Comparison of ENCODE assay signal across 19 cellular contexts in the genomic region with DNA sequence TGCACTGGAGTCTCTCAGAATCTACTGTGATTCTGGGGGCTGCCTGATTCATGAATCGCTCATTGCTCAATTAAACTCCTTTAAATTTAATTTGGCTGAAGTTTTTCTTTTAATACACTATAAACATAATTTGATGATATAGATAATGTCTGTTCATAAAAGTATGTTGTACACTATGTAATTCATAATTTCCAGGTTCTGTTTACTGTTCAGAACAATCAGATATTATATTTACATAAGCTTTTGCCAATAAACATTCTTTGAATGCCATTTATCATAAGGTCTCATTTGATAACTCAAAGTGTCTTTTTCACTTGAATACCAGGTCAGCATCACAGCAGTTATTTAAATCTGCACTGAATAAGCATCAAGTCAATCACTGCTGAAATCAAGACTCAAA. TPM values are rescaled to one million over a fixed set of nuclear protein-coding genes. Genes with fewer than 3 reads are reported as not detected.
DNase-seq lines count a peak whose midpoint lies in the region; ATAC-seq and TF ChIP-seq lines count a peak whose summit lies in the region.
"Had no signal": no experiment of that assay in that cellular context is flagged by ENCODE, and none has a peak within 500 bp of the region (broad histone marks: within the 10 kb centered on the region; RNA-seq: fewer than 3 reads in every experiment).

No MANE protein-coding gene starts in this region.

- no peak for TF ChIP-seq RAD21 in SK-N-SH (IDR thresholded peaks at IDR 0.05; ENCODE audit: low read length)

- H3K4me3 ChIP-seq in SK-N-SH (ENCODE audit: low read depth in 2 of 2, low read length in 1 of 2), result no peak overlapping the region
- no peak overlapping the region for H3K4me3 ChIP-seq in HEK293 (ENCODE audit: low read depth, low read length)
- H3K4me3 ChIP-seq in PC-3 (ENCODE audit: low read length), result no peak overlapping the region
- H3K4me3 ChIP-seq in endodermal cell (ENCODE audit: low read length), result peak overlapping the region; percentile 64
- H3K4me3 ChIP-seq: BLaER1 had no signal

- H3K9me2 ChIP-seq in SK-N-SH, result no peaks in the 10 kb centered on the region
- no peaks in the 10 kb centered on the region for H3K9me2 ChIP-seq in PC-3 (replicated peaks; ENCODE audit: low read length)

- intact Hi-C loops in PC-3 (cut with micrococcal nuclease), result no loop called here

- H3K36me3 ChIP-seq in SK-N-SH (replicated peaks in 1 of 2; ENCODE audit: control insufficient read depth in 1 of 2, insufficient read depth in 2 of 2, low read length in 1 of 2), result no peaks in the 10 kb centered on the region
- no peaks in the 10 kb centered on the region for H3K36me3 ChIP-seq in HEK293 (ENCODE audit: control insufficient read depth in 2 of 2, insufficient read depth in 1 of 2, low read length in 2 of 2)
- H3K36me3 ChIP-seq in PC-3 (ENCODE audit: low read depth, low read length), result peaks cover 26% of the 10 kb centered on the region
- H3K36me3 ChIP-seq in endodermal cell (ENCODE audit: control insufficient read depth, insufficient read depth, low read length), result no peaks in the 10 kb centered on the region
- H3K36me3 ChIP-seq: BE2C had no signal

- H3K4me1 ChIP-seq in SK-N-SH (ENCODE audit: control insufficient read depth in 1 of 2, insufficient read depth in 2 of 2, low read depth in 1 of 2, low read length in 1 of 2) (no peaks in the 10 kb centered on the region), HEK293 (ENCODE audit: control insufficient read depth, insufficient read depth, low read length) (no peaks in the 10 kb centered on the region), PC-3 (ENCODE audit: insufficient read depth, low read length) (no peaks in the 10 kb centered on the region), endodermal cell (ENCODE audit: control insufficient read depth, insufficient read depth, low read length) (peaks cover 4% of the 10 kb centered on the region)
- H3K4me1 ChIP-seq: BE2C, BLaER1, Caco-2 had no signal

- H3K27ac ChIP-seq in SK-N-SH (ENCODE audit: low read depth in 2 of 2, low read length in 1 of 2) (no peak overlapping the region), HEK293 (ENCODE audit: extremely low read depth, low read depth, low read length) (no peak overlapping the region), PC-3 (ENCODE audit: low read length) (no peak overlapping the region), endodermal cell (ENCODE audit: low read depth, low read length) (no peak overlapping the region)
- H3K27ac ChIP-seq: BLaER1 had no signal

- H3K4me2 ChIP-seq in SK-N-SH (no peak overlapping the region), PC-3 (ENCODE audit: low read length) (no peak overlapping the region)
- H3K4me2 ChIP-seq: BLaER1 had no signal

- CTCF ChIA-PET in SK-N-SH (lab: Yijun Ruan, JAX), result no interaction called here
- CTCF ChIA-PET in HEK293 (lab: Yijun Ruan, JAX), result no interaction called here
- CTCF ChIA-PET in PC-3 (lab: Charles Lee), result no interaction called here

- peaks cover 51% of the 10 kb centered on the region for H3K36me3 Mint-ChIP-seq in endodermal cell (ENCODE audit: low read depth)

- 90% methylated on average over 1 of the region's 1 CpG for WGBS in SK-N-SH (ENCODE audit: low lambda C conversion rate)
- 100% methylated on average over 1 of the region's 1 CpG; no CpG with 5 or more reads in 1 of the 2 experiments for WGBS in endodermal cell (ENCODE audit: insufficient coverage in 1 of 2, insufficient read length in 1 of 2), 2 experiments

- TF ChIP-seq CTCF in SK-N-SH (IDR thresholded peaks at IDR 0.05), result no peak
- TF ChIP-seq CTCF in HEK293 (tag by site-specific recombination; IDR thresholded peaks at IDR 0.05), result no peak
- no peak for TF ChIP-seq CTCF in PC-3 (conservative IDR thresholded peaks at IDR 0.05; ENCODE audit: low read depth, low read length)
- no peak for TF ChIP-seq CTCF in endodermal cell (conservative IDR thresholded peaks at IDR 0.05)

- no peaks in the 10 kb centered on the region for H3K27me3 Mint-ChIP-seq in endodermal cell (ENCODE audit: insufficient read depth)
- H3K27me3 Mint-ChIP-seq: CD4-positive, alpha-beta T cell had no signal

- H3K9me3 Mint-ChIP-seq in endodermal cell, result peaks cover 71% of the 10 kb centered on the region

- no peak overlapping the region for H2AFZ ChIP-seq in SK-N-SH (ENCODE audit: low read depth)
- no peak overlapping the region for H2AFZ ChIP-seq in PC-3 (ENCODE audit: low read length)

- no TSS peak for BruUV-seq in PC-3 (replicated peaks; lab: Mats Ljungman, UMichigan)

- no peak for TF ChIP-seq EP300 in SK-N-SH (IDR thresholded peaks at IDR 0.05; ENCODE audit: borderline replicate concordance in 1 of 2, low read depth in 1 of 2, low read length in 1 of 2)

- no peaks in the 10 kb centered on the region for H3K79me2 ChIP-seq in SK-N-SH (ENCODE audit: insufficient read depth)
- no peaks in the 10 kb centered on the region for H3K79me2 ChIP-seq in PC-3 (ENCODE audit: low read length)

- DNase-seq in SK-N-SH, result no peak
- peak; percentile 4 for DNase-seq in PC-3
- no peak for DNase-seq in endodermal cell
- no peak for DNase-seq in HPDE6-E6E7 (ENCODE audit: extremely low spot score)
- DNase-seq: 8988T; ACHN; BE2C; C1 segment of cervical spinal cord; Caco-2; Calu3; CD4-positive, alpha-beta T cell; CD8-positive, alpha-beta T cell; DMS79 treated with DMSO at 0.1 percent for 48 hours; GF-D8 had no signal

- H3F3A ChIP-seq in SK-N-SH (replicated peaks; ENCODE audit: insufficient read depth) (no peaks in the 10 kb centered on the region), PC-3 (ENCODE audit: low read length, unreplicated experiment) (no peaks in the 10 kb centered on the region)

- H3K4me3 Mint-ChIP-seq in endodermal cell, result no peak overlapping the region
- H3K4me3 Mint-ChIP-seq: CD4-positive, alpha-beta T cell; CD8-positive, alpha-beta T cell had no signal

- H4K20me1 ChIP-seq in SK-N-SH (ENCODE audit: insufficient read depth) (no peaks in the 10 kb centered on the region), PC-3 (ENCODE audit: low read length) (no peaks in the 10 kb centered on the region)
- H4K20me1 ChIP-seq: BLaER1 had no signal

- H3K27me3 ChIP-seq in SK-N-SH (ENCODE audit: insufficient read depth) (no peaks in the 10 kb centered on the region), PC-3 (ENCODE audit: low read length) (no peaks in the 10 kb centered on the region), endodermal cell (ENCODE audit: control insufficient read depth, insufficient read depth, low read length, poor library complexity, severe bottlenecking) (no peaks in the 10 kb centered on the region)
- H3K27me3 ChIP-seq: BE2C, BLaER1 had no signal

- ATAC-seq in SK-N-SH treated with all-trans-retinoic acid at 6 μM for 48 hours, result no peak
- peak; percentile 77 for ATAC-seq in PC-3
- ATAC-seq in HG02938 (IDR thresholded peaks at IDR 0.05; ENCODE audit: unreplicated experiment), result no peak
- no peak for ATAC-seq in HG02885 (IDR thresholded peaks at IDR 0.05; ENCODE audit: poor library complexity, unreplicated experiment)
- ATAC-seq: CD8-positive, alpha-beta T cell had no signal

- no peaks in the 10 kb centered on the region for H3K4me1 Mint-ChIP-seq in endodermal cell

- H3K27ac Mint-ChIP-seq in endodermal cell, result no peak overlapping the region
- H3K27ac Mint-ChIP-seq: CD4-positive, alpha-beta T cell; CD8-positive, alpha-beta T cell had no signal

- POLR2A ChIA-PET in SK-N-SH (lab: Yijun Ruan, JAX) (no interaction called here), HEK293 (lab: Yijun Ruan, JAX) (no interaction called here), PC-3 (lab: Charles Lee; ENCODE audit: unreplicated experiment) (no interaction called here)

- no peak overlapping the region for H3K9ac ChIP-seq in SK-N-SH
- H3K9ac ChIP-seq in PC-3 (ENCODE audit: low read length), result no peak overlapping the region
- H3K9ac ChIP-seq in endodermal cell (ENCODE audit: extremely low read depth, low read length, poor library complexity, severe bottlenecking), result no peak overlapping the region
- H3K9ac ChIP-seq: BLaER1 had no signal

- H3K9me3 ChIP-seq in SK-N-SH (peaks cover 22% of the 10 kb centered on the region), HEK293 (ENCODE audit: control insufficient read depth, insufficient read depth, low read depth, low read length) (no peaks in the 10 kb centered on the region), PC-3 (ENCODE audit: low read length) (peaks cover 32% of the 10 kb centered on the region), endodermal cell (ENCODE audit: control insufficient read depth, low read length) (peaks cover 83% of the 10 kb centered on the region)
- H3K9me3 ChIP-seq: BE2C had no signal

TF ChIP-seq in SK-N-SH treated with all-trans-retinoic acid at 6 μM for 48 hours, 23 proteins besides CTCF, POLR2A, EP300 and RAD21:
- TF ChIP-seq ZFP30 (CRISPR knock-in tag; IDR thresholded peaks at IDR 0.05) (no peak), ISL1 (CRISPR knock-in tag; IDR thresholded peaks at IDR 0.05) (0 out of 2 replicates have a peak, but pooled peaks have one; percentile 23), ZFP3 (CRISPR knock-in tag; IDR thresholded peaks at IDR 0.05) (no peak), PPARA (CRISPR knock-in tag; IDR thresholded peaks at IDR 0.05; ENCODE audit: borderline replicate concordance) (no peak), ESRRG (CRISPR knock-in tag; IDR thresholded peaks at IDR 0.05) (no peak)

TF ChIP-seq in HEK293, 187 proteins besides CTCF, POLR2A, EP300 and RAD21:
- TF ChIP-seq ZNF292 (tag by site-specific recombination; IDR thresholded peaks at IDR 0.05; ENCODE audit: borderline replicate concordance, low read depth) (no peak), ZNF132 (tag by site-specific recombination; IDR thresholded peaks at IDR 0.05; ENCODE audit: borderline replicate concordance) (no peak), ZNF837 (tag by site-specific recombination; IDR thresholded peaks at IDR 0.05) (no peak), REPIN1 (tag by site-specific recombination; IDR thresholded peaks at IDR 0.05; ENCODE audit: low read depth) (no peak), ZNF707 (tag by site-specific recombination; IDR thresholded peaks at IDR 0.05) (no peak), ZNF549 (tag by site-specific recombination; IDR thresholded peaks at IDR 0.05) (peak; percentile 49; the same call in 1 of the 2 replicates)
TF ChIP-seq in HEK293: peak in this region for 1.

RNA-seq across cellular contexts. Expression of a gene that starts 39.6 kb away (rescaled TPM):
- 11.5 and 17.6 TPM in 2 replicates for polyA plus RNA-seq in SK-N-SH (2012; rRNA removed)
- polyA plus RNA-seq in SK-N-SH (2012; cell fraction: cytosol; rRNA removed), result 22.5 and 26.0 TPM in 2 replicates
- 3.2 and 11.4 TPM in 2 replicates for polyA plus RNA-seq in SK-N-SH (2012; cell fraction: nucleus; rRNA removed)
- 24.8 and 40.3 TPM in 2 replicates for total RNA-seq in PC-3 (2014; rRNA removed)
- total RNA-seq in endodermal cell, result 10 to 100 TPM; 19.9 to 26.7 TPM
- polyA plus RNA-seq in endodermal cell (2013, experiment 1 of 2), result 26.4 TPM
- 24.2 TPM for polyA plus RNA-seq in endodermal cell (2013, experiment 2 of 2)
